ENCODE assay signal across 2 cellular contexts in genomic region chr15:63884953-63885352, GRCh38.
TF ChIP-seq lines count a peak whose summit lies in the region.

No MANE protein-coding gene starts in this region.

TF ChIP-seq in HEK293, 187 proteins besides CTCF, POLR2A, EP300 and RAD21:
- TF ChIP-seq ZFHX2 (tag by site-specific recombination; conservative IDR thresholded peaks at IDR 0.05) = 0 out of 2 replicates have a peak, but pooled peaks have one; percentile 31
- no peak for TF ChIP-seq ZNF239 (tag by site-specific recombination; IDR thresholded peaks at IDR 0.05)
- TF ChIP-seq EGR2 (tag by site-specific recombination; IDR thresholded peaks at IDR 0.05; ENCODE audit: low read depth) = peak; percentile 36; the same call in 1 of the 2 replicates

TF ChIP-seq in H1, 55 proteins besides CTCF, POLR2A, EP300 and RAD21:
- no peak for TF ChIP-seq POU5F1 (IDR thresholded peaks at IDR 0.05; ENCODE audit: low read depth, low read length)
- no peak for TF ChIP-seq BACH1 (IDR thresholded peaks at IDR 0.05; ENCODE audit: low read length)
- TF ChIP-seq ATF3 (IDR thresholded peaks at IDR 0.05; ENCODE audit: insufficient read depth, low read depth, low read length) = no peak
- TF ChIP-seq TAF7 (optimal IDR thresholded peaks at IDR 0.05; ENCODE audit: borderline replicate concordance, low read depth, low read length) = no peak
- TF ChIP-seq SUZ12 (IDR thresholded peaks at IDR 0.05; ENCODE audit: low read length) = no peak
- no peak for TF ChIP-seq ATF2 (IDR thresholded peaks at IDR 0.05; ENCODE audit: low read length)
TF ChIP-seq in H1: peak in this region for 0.
